Comparison of ENCODE assay signal across 1 cellular context in genomic region chr11:12723410-12724297, GRCh38.
TF ChIP-seq lines count a peak whose summit lies in the region.

No MANE protein-coding gene starts in this region.

TF ChIP-seq in Ishikawa, 13 proteins besides CTCF, POLR2A, EP300 and RAD21 (continued from another document):
- no peak for TF ChIP-seq REST (IDR thresholded peaks at IDR 0.05; ENCODE audit: low read depth)
- peak; percentile 88 for TF ChIP-seq NFIC (IDR thresholded peaks at IDR 0.05)
- 0 out of 2 replicates have a peak, but pooled peaks have one; percentile 25 for TF ChIP-seq YY1 (IDR thresholded peaks at IDR 0.05; ENCODE audit: low read depth)
- TF ChIP-seq TAF1 (IDR thresholded peaks at IDR 0.05; ENCODE audit: low read depth), result no peak
- peak; percentile 97 for TF ChIP-seq TEAD4 (IDR thresholded peaks at IDR 0.05)
